4 cellular contexts compared by ENCODE assay signal in genomic region chr3:97480696-97481289, GRCh38.
A peak's percentile ranks its signal among the peaks of the same experiment; 100 is the strongest.
DNase-seq lines count a peak whose midpoint lies in the region; ATAC-seq, FAIRE-seq and TF ChIP-seq lines count a peak whose summit lies in the region.
"Not testable (repeated sequence)": the region's sequence is repeated elsewhere in the genome, so short reads cannot be mapped to it uniquely, and the experiment has no call there.

No MANE protein-coding gene starts in this region.

- not testable (repeated sequence) for H3K4me3 ChIP-seq in kidney (ENCODE audit: low read length in 2 of 2)
- peak overlapping the region; percentile 43 to 46 for H3K4me3 ChIP-seq in testis

- TF ChIP-seq CTCF in kidney (IDR thresholded peaks at IDR 0.05; ENCODE audit: borderline replicate concordance, extremely low read depth, insufficient read depth); testis (IDR thresholded peaks at IDR 0.05): not testable (repeated sequence)

- DNase-seq in Right ventricle myocardium inferior (ENCODE audit: missing footprints) (peak; percentile 32), kidney (peak; percentile 48), posterior vena cava (ENCODE audit: low spot score) (peak; percentile 72)
- not testable (repeated sequence) for DNase-seq in testis

- not testable (repeated sequence) for ATAC-seq in Right ventricle myocardium inferior

- not testable (repeated sequence) for H3K4me1 ChIP-seq in kidney (ENCODE audit: control insufficient read depth in 1 of 2, insufficient read depth in 1 of 2, low read depth in 1 of 2, low read length in 2 of 2); testis

- not testable (repeated sequence) for H3K36me3 ChIP-seq in kidney (ENCODE audit: control insufficient read depth in 1 of 2, insufficient read depth in 2 of 2, low read length in 2 of 2); testis (ENCODE audit: low read depth, missing control alignments)

- not testable (repeated sequence) for H3K27me3 ChIP-seq in testis

- not testable (repeated sequence) for H3K9ac ChIP-seq in kidney (ENCODE audit: low read length in 2 of 2)

- intact Hi-C loops in Right ventricle myocardium inferior (cut with DNase I); kidney (cut with DNase I); posterior vena cava (cut with DNase I); testis (cut with DNase I; ENCODE audit: low total_unique reads): not testable (repeated sequence)

- not testable (repeated sequence) for H3K9me3 ChIP-seq in kidney (ENCODE audit: control insufficient read depth in 1 of 2, low read length in 2 of 2); testis

- 64 to 80% methylated on average over 18 to 29 of the region's 29 CpGs for WGBS in testis, 2 donors

- not testable (repeated sequence) for H3K27ac ChIP-seq in kidney (ENCODE audit: low read depth in 2 of 2, low read length in 2 of 2); testis

- not testable (repeated sequence) for FAIRE-seq in kidney (lab: Jason Lieb, UNC)

- not testable (repeated sequence) for TF ChIP-seq POLR2A in testis (IDR thresholded peaks at IDR 0.05)
